Comparison of ENCODE assay signal across 11 cellular contexts in genomic region chr10:100348389-100348927, GRCh38. TPM values are rescaled to one million over a fixed set of nuclear protein-coding genes. Genes with fewer than 3 reads are reported as not detected.
DNase-seq lines count a peak whose midpoint lies in the region; ATAC-seq and TF ChIP-seq lines count a peak whose summit lies in the region.
"Had no signal": no experiment of that assay in that cellular context is flagged by ENCODE, and none has a peak within 500 bp of the region (broad histone marks: within the 10 kb centered on the region; RNA-seq: fewer than 3 reads in every experiment).

No MANE protein-coding gene starts in this region.

- peaks cover 63% of the 10 kb centered on the region for H3K36me3 Mint-ChIP-seq in activated CD4-positive, alpha-beta T cell treated with anti-CD3 and anti-CD28 coated beads for 36 hours (ENCODE audit: low read depth)
- peaks cover 65% of the 10 kb centered on the region for H3K36me3 Mint-ChIP-seq in activated CD8-positive, alpha-beta T cell treated with anti-CD3 and anti-CD28 coated beads for 36 hours (ENCODE audit: low read depth)
- H3K36me3 Mint-ChIP-seq in stimulated activated memory B cell treated with anti-CD40 and anti-IgM and Interleukin-4, amounts not matched to agents 10 μg/mL and 1 μg/mL and 100 μg/mL, for 72 hours: peaks cover 52% of the 10 kb centered on the region

- H3K79me2 ChIP-seq in hepatocyte: peaks cover 63% of the 10 kb centered on the region

- CTCF ChIA-PET in activated CD4-positive, alpha-beta T cell treated with anti-CD3 and anti-CD28 coated beads for 36 hours (lab: Charles Lee): interaction anchor here (0.6 to 21.1 kb wide), 10 partner anchors 18 to 215 kb away, joined by 3 to 236 read pairs (median 4); no protein-coding TSS in a partner anchor
- CTCF ChIA-PET in activated CD8-positive, alpha-beta T cell treated with anti-CD3 and anti-CD28 coated beads for 36 hours (lab: Charles Lee): interaction anchor here (1.1 to 9.0 kb wide), 5 partner anchors 9 to 171 kb away, joined by 3 to 82 read pairs (median 31); partner anchors contain the start of gene SEC31B

- no peaks in the 10 kb centered on the region for H3K36me3 ChIP-seq in hepatocyte (replicated peaks; ENCODE audit: insufficient read depth, low read depth)

- H4K20me1 ChIP-seq in hepatocyte (ENCODE audit: insufficient read depth, poor library complexity, severe bottlenecking): peaks cover 55% of the 10 kb centered on the region

- H3K27ac ChIP-seq in hepatocyte: peak overlapping the region; percentile 97

- no peak overlapping the region for H2AFZ ChIP-seq in hepatocyte

- peak overlapping the region; percentile 91 for H3K4me2 ChIP-seq in hepatocyte

- H3K4me3 Mint-ChIP-seq in activated CD4-positive, alpha-beta T cell treated with anti-CD3 and anti-CD28 coated beads for 36 hours: peak overlapping the region; percentile 88
- H3K4me3 Mint-ChIP-seq in activated CD8-positive, alpha-beta T cell treated with anti-CD3 and anti-CD28 coated beads for 36 hours: peak overlapping the region; percentile 99
- H3K4me3 Mint-ChIP-seq in stimulated activated memory B cell treated with anti-CD40 and anti-IgM and Interleukin-4, amounts not matched to agents 10 μg/mL and 1 μg/mL and 100 μg/mL, for 72 hours: peak overlapping the region; percentile 91

- intact Hi-C loops in activated CD4-positive, alpha-beta T cell treated with anti-CD3 and anti-CD28 coated beads for 36 hours (cut with DNase I, micrococcal nuclease): loop anchor here (5.0 kb wide), 2 partner anchors 161 to 649 kb away; partner anchors contain the start of genes ERLIN1 (in 1 of the 2) and LZTS2 (in 1 of the 2)
- intact Hi-C loops in activated CD8-positive, alpha-beta T cell treated with anti-CD3 and anti-CD28 coated beads for 36 hours (cut with micrococcal nuclease): loop anchor here (2.0 kb wide), 1 partner anchor 24 kb away; no protein-coding TSS in a partner anchor

- H3K9me2 ChIP-seq in hepatocyte (replicated peaks; ENCODE audit: insufficient read depth): no peaks in the 10 kb centered on the region

- H3K9me3 ChIP-seq in hepatocyte (ENCODE audit: low read depth): no peaks in the 10 kb centered on the region

- H3K27ac Mint-ChIP-seq in activated CD4-positive, alpha-beta T cell treated with anti-CD3 and anti-CD28 coated beads for 36 hours: peak overlapping the region; percentile 68
- peak overlapping the region; percentile 94 for H3K27ac Mint-ChIP-seq in activated CD8-positive, alpha-beta T cell treated with anti-CD3 and anti-CD28 coated beads for 36 hours
- H3K27ac Mint-ChIP-seq in stimulated activated memory B cell treated with anti-CD40 and anti-IgM and Interleukin-4, amounts not matched to agents 10 μg/mL and 1 μg/mL and 100 μg/mL, for 72 hours: peak overlapping the region; percentile 82

- no peak for DNase-seq in activated CD4-positive, alpha-beta T cell treated with anti-CD3 and anti-CD28 coated beads for 36 hours
- DNase-seq in activated CD4-positive, alpha-beta T cell treated with anti-CD3 and anti-CD28 coated beads, Interleukin-2, amount 50 U/mL, for 1 hour: no peak
- DNase-seq in activated CD8-positive, alpha-beta T cell treated with anti-CD3 and anti-CD28 coated beads for 36 hours: no peak
- DNase-seq in hepatocyte (ENCODE audit: low spot score): no peak
- DNase-seq in DMS53 treated with DMSO at 0.1 percent for 48 hours (lab: John Stamatoyannopoulos, UW; ENCODE audit: unreplicated experiment): no peak
- no peak for DNase-seq in stimulated activated CD4-positive, alpha-beta T cell treated with anti-CD3 and anti-CD28 coated beads, Interleukin-2, amount 100 ng/mL, for 24 hours
- DNase-seq in SIG-M5 treated with dmso at 0.1 percent for 504 hours (lab: John Stamatoyannopoulos, UW; ENCODE audit: unreplicated experiment): no peak
- DNase-seq: aorta, NCI-H510A had no signal

- TF ChIP-seq CTCF in activated CD8-positive, alpha-beta T cell treated with anti-CD3 and anti-CD28 coated beads for 36 hours (IDR thresholded peaks at IDR 0.05): no peak
- TF ChIP-seq CTCF in hepatocyte (IDR thresholded peaks at IDR 0.05; ENCODE audit: poor library complexity): no peak

- no peak for ATAC-seq in activated CD4-positive, alpha-beta T cell treated with anti-CD3 and anti-CD28 coated beads for 36 hours
- no peak for ATAC-seq in activated CD8-positive, alpha-beta T cell treated with anti-CD3 and anti-CD28 coated beads for 36 hours
- ATAC-seq in stimulated activated memory B cell treated with anti-CD40 and anti-IgM and Interleukin-4, amounts not matched to agents 10 μg/mL and 1 μg/mL and 100 μg/mL, for 72 hours: no peak

- no peaks in the 10 kb centered on the region for H3K9me3 Mint-ChIP-seq in activated CD4-positive, alpha-beta T cell treated with anti-CD3 and anti-CD28 coated beads for 36 hours (ENCODE audit: low read depth)
- no peaks in the 10 kb centered on the region for H3K9me3 Mint-ChIP-seq in activated CD8-positive, alpha-beta T cell treated with anti-CD3 and anti-CD28 coated beads for 36 hours
- H3K9me3 Mint-ChIP-seq in stimulated activated memory B cell treated with anti-CD40 and anti-IgM and Interleukin-4, amounts not matched to agents 10 μg/mL and 1 μg/mL and 100 μg/mL, for 72 hours: no peaks in the 10 kb centered on the region

- H3K27me3 Mint-ChIP-seq in activated CD4-positive, alpha-beta T cell treated with anti-CD3 and anti-CD28 coated beads for 36 hours: no peaks in the 10 kb centered on the region
- H3K27me3 Mint-ChIP-seq in activated CD8-positive, alpha-beta T cell treated with anti-CD3 and anti-CD28 coated beads for 36 hours: no peaks in the 10 kb centered on the region
- H3K27me3 Mint-ChIP-seq in stimulated activated memory B cell treated with anti-CD40 and anti-IgM and Interleukin-4, amounts not matched to agents 10 μg/mL and 1 μg/mL and 100 μg/mL, for 72 hours: no peaks in the 10 kb centered on the region

- peak overlapping the region; percentile 81 for H3K4me3 ChIP-seq in hepatocyte

- POLR2A ChIA-PET in activated CD4-positive, alpha-beta T cell treated with anti-CD3 and anti-CD28 coated beads for 36 hours (lab: Charles Lee): no interaction called here
- POLR2A ChIA-PET in activated CD8-positive, alpha-beta T cell treated with anti-CD3 and anti-CD28 coated beads for 36 hours (lab: Charles Lee): interaction anchor here (0.7 to 7.5 kb wide), 9 partner anchors 10 to 162 kb away, joined by 3 to 36 read pairs (median 3); no protein-coding TSS in a partner anchor

- H3K27me3 ChIP-seq in hepatocyte: no peaks in the 10 kb centered on the region

- WGBS in hepatocyte (ENCODE audit: low lambda C conversion rate, missing lambda C conversion rate): 41% methylated on average over 3 of the region's 3 CpGs

- H3K4me1 Mint-ChIP-seq in activated CD4-positive, alpha-beta T cell treated with anti-CD3 and anti-CD28 coated beads for 36 hours: peaks cover 44% of the 10 kb centered on the region
- H3K4me1 Mint-ChIP-seq in activated CD8-positive, alpha-beta T cell treated with anti-CD3 and anti-CD28 coated beads for 36 hours (ENCODE audit: low read depth): peaks cover 54% of the 10 kb centered on the region
- H3K4me1 Mint-ChIP-seq in stimulated activated memory B cell treated with anti-CD40 and anti-IgM and Interleukin-4, amounts not matched to agents 10 μg/mL and 1 μg/mL and 100 μg/mL, for 72 hours: peaks cover 41% of the 10 kb centered on the region

- H3K4me1 ChIP-seq in hepatocyte (ENCODE audit: insufficient read depth): peaks cover 34% of the 10 kb centered on the region

RNA-seq across cellular contexts. Expression of gene SCD, which starts 1.4 kb away (rescaled TPM):
- total RNA-seq in activated CD4-positive, alpha-beta T cell treated with anti-CD3 and anti-CD28 coated beads for 36 hours: 100 to 1,000 TPM; 203 to 206 TPM
- 100 to 1,000 TPM; 271 TPM for total RNA-seq in activated CD8-positive, alpha-beta T cell treated with anti-CD3 and anti-CD28 coated beads for 36 hours
- total RNA-seq in hepatocyte: 589 and 622 TPM in 2 replicates
- 213 and 282 TPM in 2 replicates for polyA plus RNA-seq in hepatocyte

RNA-seq across cellular contexts. Expression of gene PKD2L1, which starts 18.4 kb away (rescaled TPM):
- total RNA-seq in activated CD4-positive, alpha-beta T cell treated with anti-CD3 and anti-CD28 coated beads for 36 hours: not detected
- total RNA-seq in activated CD8-positive, alpha-beta T cell treated with anti-CD3 and anti-CD28 coated beads for 36 hours: not detected
- 0.10 TPM in 1 of 2 replicates, not detected in the other for total RNA-seq in hepatocyte
- polyA plus RNA-seq in hepatocyte: 0.88 and 1.9 TPM in 2 replicates
- polyA plus RNA-seq: BJ had no signal
